Comparison of ENCODE assay signal across 36 cellular contexts in genomic region chr9:133556354-133556753, GRCh38. TPM values are rescaled to one million over a fixed set of nuclear protein-coding genes. Genes with fewer than 3 reads are reported as not detected.
"Had no signal": no experiment of that assay in that cellular context is flagged by ENCODE, and none has a peak within 500 bp of the region (broad histone marks: within the 10 kb centered on the region; RNA-seq: fewer than 3 reads in every experiment).

No MANE protein-coding gene starts in this region.

- DNase-seq: activated CD4-positive, alpha-beta memory T cell treated with anti-CD3 and anti-CD28 coated beads for 36 hours; activated CD4-positive, alpha-beta T cell treated with anti-CD3 and anti-CD28 coated beads, Interleukin-2, amount 10 ng/mL, durations not matched to agents 24 days and 14 days; activated CD4-positive, CD25-positive, alpha-beta regulatory T cell treated with anti-CD3 and anti-CD28 coated beads, Interleukin-2, amount 50 U/mL, for 72 hours; activated CD8-positive, alpha-beta memory T cell treated with anti-CD3 and anti-CD28 coated beads, Interleukin-2, amount 50 U/mL, for 4 hours; activated effector memory CD4-positive, alpha-beta T cell treated with anti-CD3 and anti-CD28 coated beads, Interleukin-2, amount 50 U/mL, for 16 hours; activated naive CD4-positive, alpha-beta T cell treated with anti-CD3 and anti-CD28 coated beads for 36 hours; activated naive CD8-positive, alpha-beta T cell treated with anti-CD3 and anti-CD28 coated beads for 36 hours; activated T-cell treated with anti-CD3 and anti-CD28 coated beads, Interleukin-2, amount 50 U/mL, for 1 hour; brain microvascular endothelial cell; caudate nucleus; effector CD4-positive, alpha-beta T cell; esophagus squamous epithelium; islet precursor cell; left ventricle myocardium superior; midbrain; natural killer cell; pancreas; retina; sigmoid colon; small intestine; stimulated activated CD4-positive, alpha-beta T cell treated with anti-CD3 and anti-CD28 coated beads, Interleukin-4, amount 100 ng/mL, for 24 hours; stimulated activated naive CD8-positive, alpha-beta T cell treated with anti-CD3 and anti-CD28 coated beads, Interleukin-15, amount 100 ng/mL, for 72 hours; substantia nigra; T-helper 2 cell; thyroid gland had no signal

- H3K4me3 ChIP-seq: esophagus squamous epithelium, pancreas, prostate gland, sigmoid colon, thyroid gland had no signal

- H3K27me3 Mint-ChIP-seq: activated CD4-positive, alpha-beta T cell treated with anti-CD3 and anti-CD28 coated beads, Interleukin-2, amount 10 ng/mL, durations not matched to agents 24 days and 14 days; activated naive CD8-positive, alpha-beta T cell treated with anti-CD3 and anti-CD28 coated beads for 36 hours had no signal

- H3K4me3 Mint-ChIP-seq: activated CD4-positive, alpha-beta memory T cell treated with anti-CD3 and anti-CD28 coated beads for 36 hours; activated CD4-positive, alpha-beta T cell treated with anti-CD3 and anti-CD28 coated beads, Interleukin-2, amount 10 ng/mL, durations not matched to agents 24 days and 14 days; activated naive CD4-positive, alpha-beta T cell treated with anti-CD3 and anti-CD28 coated beads for 36 hours; activated naive CD8-positive, alpha-beta T cell treated with anti-CD3 and anti-CD28 coated beads for 36 hours; activated T-helper 1 cell treated with anti-CD3 and anti-CD28 coated beads, Interleukin-12 subunit alpha, Interleukin-12 subunit beta, Interleukin-2, Interleukin-4 antibody, amounts not matched to agents 30 ng/mL and 10 ng/mL and 1 ng/mL, durations not matched to agents 14 hours and 24 hours and 36 hours; natural killer cell; stimulated activated effector memory CD8-positive, alpha-beta T cell treated with anti-CD3 and anti-CD28 coated beads, Interleukin-12 subunit alpha, Interleukin-12 subunit beta, amount 100 ng/mL, for 72 hours; stimulated activated naive CD8-positive, alpha-beta T cell treated with anti-CD3 and anti-CD28 coated beads, Interleukin-15, amount 100 ng/mL, for 72 hours had no signal

- ATAC-seq: left ventricle myocardium superior; natural killer cell; pancreas; stimulated activated effector memory CD8-positive, alpha-beta T cell treated with anti-CD3 and anti-CD28 coated beads, Interleukin-12 subunit alpha, Interleukin-12 subunit beta, amount 100 ng/mL, for 72 hours; stimulated activated naive CD8-positive, alpha-beta T cell treated with anti-CD3 and anti-CD28 coated beads, Interleukin-15, amount 100 ng/mL, for 72 hours had no signal

- H3K27me3 ChIP-seq: brain microvascular endothelial cell, pancreas, sigmoid colon, thyroid gland had no signal

- H3K36me3 Mint-ChIP-seq: activated CD4-positive, alpha-beta memory T cell treated with anti-CD3 and anti-CD28 coated beads for 36 hours; activated naive CD8-positive, alpha-beta T cell treated with anti-CD3 and anti-CD28 coated beads for 36 hours; natural killer cell; stimulated activated effector memory CD8-positive, alpha-beta T cell treated with anti-CD3 and anti-CD28 coated beads, Interleukin-12 subunit alpha, Interleukin-12 subunit beta, amount 100 ng/mL, for 72 hours had no signal

- H3K9me3 Mint-ChIP-seq: activated CD4-positive, alpha-beta memory T cell treated with anti-CD3 and anti-CD28 coated beads for 36 hours; activated CD4-positive, alpha-beta T cell treated with anti-CD3 and anti-CD28 coated beads, Interleukin-2, amount 10 ng/mL, durations not matched to agents 24 days and 14 days; activated naive CD4-positive, alpha-beta T cell treated with anti-CD3 and anti-CD28 coated beads for 36 hours; activated naive CD8-positive, alpha-beta T cell treated with anti-CD3 and anti-CD28 coated beads for 36 hours; activated T-helper 1 cell treated with anti-CD3 and anti-CD28 coated beads, Interleukin-12 subunit alpha, Interleukin-12 subunit beta, Interleukin-2, Interleukin-4 antibody, amounts not matched to agents 30 ng/mL and 10 ng/mL and 1 ng/mL, durations not matched to agents 14 hours and 24 hours and 36 hours; natural killer cell; stimulated activated effector memory CD8-positive, alpha-beta T cell treated with anti-CD3 and anti-CD28 coated beads, Interleukin-12 subunit alpha, Interleukin-12 subunit beta, amount 100 ng/mL, for 72 hours; stimulated activated naive CD8-positive, alpha-beta T cell treated with anti-CD3 and anti-CD28 coated beads, Interleukin-15, amount 100 ng/mL, for 72 hours had no signal

- H3K9me3 ChIP-seq: esophagus squamous epithelium, neutrophil, pancreas, prostate gland, sigmoid colon, thyroid gland had no signal

- H3K36me3 ChIP-seq: brain microvascular endothelial cell, esophagus squamous epithelium, neutrophil, pancreas, prostate gland, thyroid gland had no signal

- H3K4me1 ChIP-seq: pancreas, prostate gland had no signal

- H3K27ac Mint-ChIP-seq: activated CD4-positive, alpha-beta memory T cell treated with anti-CD3 and anti-CD28 coated beads for 36 hours; activated CD4-positive, alpha-beta T cell treated with anti-CD3 and anti-CD28 coated beads, Interleukin-2, amount 10 ng/mL, durations not matched to agents 24 days and 14 days; activated naive CD4-positive, alpha-beta T cell treated with anti-CD3 and anti-CD28 coated beads for 36 hours; activated naive CD8-positive, alpha-beta T cell treated with anti-CD3 and anti-CD28 coated beads for 36 hours; activated T-helper 1 cell treated with anti-CD3 and anti-CD28 coated beads, Interleukin-12 subunit alpha, Interleukin-12 subunit beta, Interleukin-2, Interleukin-4 antibody, amounts not matched to agents 30 ng/mL and 10 ng/mL and 1 ng/mL, durations not matched to agents 14 hours and 24 hours and 36 hours; natural killer cell; stimulated activated effector memory CD8-positive, alpha-beta T cell treated with anti-CD3 and anti-CD28 coated beads, Interleukin-12 subunit alpha, Interleukin-12 subunit beta, amount 100 ng/mL, for 72 hours; stimulated activated naive CD8-positive, alpha-beta T cell treated with anti-CD3 and anti-CD28 coated beads, Interleukin-15, amount 100 ng/mL, for 72 hours had no signal

- H3K27ac ChIP-seq: brain microvascular endothelial cell, epithelial cell of prostate, neutrophil, pancreas, prostate gland, sigmoid colon, thyroid gland had no signal

RNA-seq across cellular contexts. Expression of gene ADAMTSL2, which starts 21.9 kb away (rescaled TPM):
- total RNA-seq: activated CD4-positive, alpha-beta T cell treated with anti-CD3 and anti-CD28 coated beads, Interleukin-2, amount 10 ng/mL, durations not matched to agents 24 days and 14 days; activated T-helper 1 cell treated with anti-CD3 and anti-CD28 coated beads, Interleukin-12 subunit alpha, Interleukin-12 subunit beta, Interleukin-2, Interleukin-4 antibody, amounts not matched to agents 30 ng/mL and 10 ng/mL and 1 ng/mL, durations not matched to agents 14 hours and 24 hours and 36 hours; natural killer cell had no signal

RNA-seq across cellular contexts. Expression of gene MYMK, which starts 31.6 kb away (rescaled TPM):
- total RNA-seq: activated CD4-positive, alpha-beta memory T cell treated with anti-CD3 and anti-CD28 coated beads for 36 hours; activated CD4-positive, alpha-beta T cell treated with anti-CD3 and anti-CD28 coated beads, Interleukin-2, amount 10 ng/mL, durations not matched to agents 24 days and 14 days; activated CD8-positive, alpha-beta memory T cell treated with anti-CD3 and anti-CD28 coated beads for 36 hours; activated naive CD4-positive, alpha-beta T cell treated with anti-CD3 and anti-CD28 coated beads for 36 hours; activated naive CD8-positive, alpha-beta T cell treated with anti-CD3 and anti-CD28 coated beads for 36 hours; activated T-helper 1 cell treated with anti-CD3 and anti-CD28 coated beads, Interleukin-12 subunit alpha, Interleukin-12 subunit beta, Interleukin-2, Interleukin-4 antibody, amounts not matched to agents 30 ng/mL and 10 ng/mL and 1 ng/mL, durations not matched to agents 14 hours and 24 hours and 36 hours; astrocyte; chondrocyte; esophagus squamous epithelium; frontal cortex; left ventricle myocardium superior; lung microvascular endothelial cell; natural killer cell; pancreas; prostate gland; sigmoid colon; thyroid gland; ureter had no signal
- polyA plus RNA-seq: pancreas, sigmoid colon, small intestine had no signal

RNA-seq across cellular contexts. Expression of gene FAM163B, which starts 52.8 kb away (rescaled TPM):
- total RNA-seq: activated CD4-positive, alpha-beta memory T cell treated with anti-CD3 and anti-CD28 coated beads for 36 hours; activated CD4-positive, alpha-beta T cell treated with anti-CD3 and anti-CD28 coated beads, Interleukin-2, amount 10 ng/mL, durations not matched to agents 24 days and 14 days; activated CD8-positive, alpha-beta memory T cell treated with anti-CD3 and anti-CD28 coated beads for 36 hours; activated naive CD4-positive, alpha-beta T cell treated with anti-CD3 and anti-CD28 coated beads for 36 hours; activated naive CD8-positive, alpha-beta T cell treated with anti-CD3 and anti-CD28 coated beads for 36 hours; activated T-helper 1 cell treated with anti-CD3 and anti-CD28 coated beads, Interleukin-12 subunit alpha, Interleukin-12 subunit beta, Interleukin-2, Interleukin-4 antibody, amounts not matched to agents 30 ng/mL and 10 ng/mL and 1 ng/mL, durations not matched to agents 14 hours and 24 hours and 36 hours; astrocyte; chondrocyte; esophagus squamous epithelium; left ventricle myocardium superior; lung microvascular endothelial cell; natural killer cell; pancreas; thyroid gland; ureter had no signal
- polyA plus RNA-seq: pancreas had no signal
